8 cellular contexts compared by ENCODE assay signal in the genomic region with DNA sequence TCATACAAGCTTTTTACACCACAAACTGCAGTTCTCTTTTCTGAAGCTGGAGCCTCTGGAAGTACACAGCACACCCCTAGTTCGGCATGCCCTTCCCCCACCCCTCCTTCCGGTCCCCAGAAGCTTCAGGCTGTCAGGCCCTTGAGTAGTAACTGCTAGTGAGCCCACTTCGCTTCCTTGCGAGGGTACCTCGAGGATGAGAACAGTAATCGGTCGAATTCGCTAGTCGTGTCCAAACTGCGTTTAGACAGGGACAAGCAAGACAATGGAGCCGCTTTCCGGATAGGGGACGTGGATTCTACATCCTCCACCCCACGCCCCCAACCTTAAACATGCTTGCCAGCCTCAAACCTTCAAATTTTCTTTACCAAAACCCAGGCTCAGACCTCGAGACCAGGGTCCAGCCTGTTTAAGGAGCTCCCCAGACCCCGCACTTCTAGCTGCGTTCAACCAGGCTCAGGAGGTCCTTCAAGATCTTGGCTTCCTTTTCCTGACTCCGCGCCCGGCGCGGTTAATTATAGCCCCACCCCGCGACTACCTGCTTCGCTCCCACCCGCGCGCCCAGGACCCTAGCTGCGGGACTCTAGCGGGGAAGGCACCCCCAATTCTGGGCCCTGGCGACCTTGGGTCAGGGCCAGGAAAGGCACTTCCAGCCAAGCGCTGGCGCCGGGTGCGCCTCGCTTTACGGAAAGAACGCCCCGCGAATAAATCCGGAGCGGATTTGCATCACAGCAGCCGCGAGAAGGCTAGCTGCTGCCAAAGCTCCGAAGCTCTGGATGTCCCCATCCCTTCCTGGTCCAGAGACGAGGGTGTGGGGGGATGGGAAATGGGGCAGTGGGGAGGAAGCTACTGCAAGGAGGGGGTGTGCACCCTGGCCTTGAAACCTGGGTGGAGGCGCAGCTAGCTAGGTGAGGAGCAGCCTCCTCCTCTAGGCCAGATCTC. TPM values are rescaled to one million over a fixed set of nuclear protein-coding genes. Genes with fewer than 3 reads are reported as not detected.
A peak's percentile ranks its signal among the peaks of the same experiment; 100 is the strongest.
DNase-seq lines count a peak whose midpoint lies in the region; ATAC-seq and TF ChIP-seq lines count a peak whose summit lies in the region.

No MANE protein-coding gene starts in this region.

- H3K36me3 Mint-ChIP-seq in T-helper 2 cell treated with Interferon-gamma antibody and Interleukin-4, amounts not matched to agents 5 μg/mL and 100 μg/mL, for 36 hours (ENCODE audit: low read depth): no peaks in the 10 kb centered on the region
- H3K36me3 Mint-ChIP-seq in stimulated activated naive B cell treated with anti-CD40 and anti-IgM and Interleukin-4, amounts not matched to agents 10 μg/mL and 1 μg/mL and 100 μg/mL, for 72 hours: no peaks in the 10 kb centered on the region
- H3K36me3 Mint-ChIP-seq in glutamatergic neuron (ENCODE audit: unreplicated experiment): no peaks in the 10 kb centered on the region

- H3K36me3 ChIP-seq in lower lobe of right lung: no peaks in the 10 kb centered on the region

- H3K27me3 ChIP-seq in lower lobe of right lung (ENCODE audit: low read depth): peaks cover 9% of the 10 kb centered on the region

- peaks cover 12% of the 10 kb centered on the region for H3K4me1 Mint-ChIP-seq in T-helper 2 cell treated with Interferon-gamma antibody and Interleukin-4, amounts not matched to agents 5 μg/mL and 100 μg/mL, for 36 hours (ENCODE audit: low read depth)
- H3K4me1 Mint-ChIP-seq in stimulated activated naive B cell treated with anti-CD40 and anti-IgM and Interleukin-4, amounts not matched to agents 10 μg/mL and 1 μg/mL and 100 μg/mL, for 72 hours: peaks cover 21 to 27% of the 10 kb centered on the region in 2 donors
- no peaks in the 10 kb centered on the region for H3K4me1 Mint-ChIP-seq in glutamatergic neuron (ENCODE audit: low read depth, unreplicated experiment)

- H3K4me3 Mint-ChIP-seq in T-helper 2 cell treated with Interferon-gamma antibody and Interleukin-4, amounts not matched to agents 5 μg/mL and 100 μg/mL, for 36 hours: peak overlapping the region; percentile 81
- peak overlapping the region; percentile 82 to 89 for H3K4me3 Mint-ChIP-seq in stimulated activated naive B cell treated with anti-CD40 and anti-IgM and Interleukin-4, amounts not matched to agents 10 μg/mL and 1 μg/mL and 100 μg/mL, for 72 hours
- H3K4me3 Mint-ChIP-seq in glutamatergic neuron (ENCODE audit: unreplicated experiment): no peak overlapping the region

- peaks cover 55% of the 10 kb centered on the region for H3K4me1 ChIP-seq in lower lobe of right lung

- H3K27me3 Mint-ChIP-seq in T-helper 2 cell treated with Interferon-gamma antibody and Interleukin-4, amounts not matched to agents 5 μg/mL and 100 μg/mL, for 36 hours (ENCODE audit: low read depth): peaks cover 24% of the 10 kb centered on the region
- H3K27me3 Mint-ChIP-seq in stimulated activated naive B cell treated with anti-CD40 and anti-IgM and Interleukin-4, amounts not matched to agents 10 μg/mL and 1 μg/mL and 100 μg/mL, for 72 hours: peaks cover 14 to 16% of the 10 kb centered on the region in 2 donors
- peaks cover 11% of the 10 kb centered on the region for H3K27me3 Mint-ChIP-seq in glutamatergic neuron (ENCODE audit: unreplicated experiment)

- H3K27ac ChIP-seq in lower lobe of right lung: peak overlapping the region; percentile 84

- TF ChIP-seq POLR2A in GM18505 (IDR thresholded peaks at IDR 0.05; ENCODE audit: borderline replicate concordance, extremely low read depth, insufficient read depth, insufficient read length): peak; percentile 27

- H3K9me3 ChIP-seq in lower lobe of right lung: no peaks in the 10 kb centered on the region

- intact Hi-C loops in lower lobe of right lung (cut with DNase I): no loop called here

- TF ChIP-seq CTCF in cardiac fibroblast (IDR thresholded peaks at IDR 0.05; ENCODE audit: low read depth, low read length) (no peak), lower lobe of right lung (IDR thresholded peaks at IDR 0.05) (no peak), glutamatergic neuron (IDR thresholded peaks at IDR 0.05; ENCODE audit: partially characterized antibody, unreplicated experiment) (no peak)

- no peak for ATAC-seq in GM18505 (IDR thresholded peaks at IDR 0.05; ENCODE audit: unreplicated experiment)
- peak; percentile 56 to 71 for ATAC-seq in lower lobe of right lung
- ATAC-seq in stimulated activated naive B cell treated with anti-CD40 and anti-IgM and Interleukin-4, amounts not matched to agents 10 μg/mL and 1 μg/mL and 100 μg/mL, for 72 hours (replicated peaks): peak; percentile 59 to 63

- H3K27ac Mint-ChIP-seq in T-helper 2 cell treated with Interferon-gamma antibody and Interleukin-4, amounts not matched to agents 5 μg/mL and 100 μg/mL, for 36 hours: peak overlapping the region; percentile 68
- peak overlapping the region; percentile 85 for H3K27ac Mint-ChIP-seq in stimulated activated naive B cell treated with anti-CD40 and anti-IgM and Interleukin-4, amounts not matched to agents 10 μg/mL and 1 μg/mL and 100 μg/mL, for 72 hours
- H3K27ac Mint-ChIP-seq in glutamatergic neuron (ENCODE audit: unreplicated experiment): no peak overlapping the region

- no peaks in the 10 kb centered on the region for H3K9me3 Mint-ChIP-seq in T-helper 2 cell treated with Interferon-gamma antibody and Interleukin-4, amounts not matched to agents 5 μg/mL and 100 μg/mL, for 36 hours
- no peaks in the 10 kb centered on the region for H3K9me3 Mint-ChIP-seq in stimulated activated naive B cell treated with anti-CD40 and anti-IgM and Interleukin-4, amounts not matched to agents 10 μg/mL and 1 μg/mL and 100 μg/mL, for 72 hours
- H3K9me3 Mint-ChIP-seq in glutamatergic neuron (ENCODE audit: unreplicated experiment): no peaks in the 10 kb centered on the region

- no peak for DNase-seq in T-helper 2 cell treated with Interferon-gamma antibody and Interleukin-4, amounts not matched to agents 5 μg/mL and 100 μg/mL, for 36 hours (ENCODE audit: low spot score)
- DNase-seq in cardiac fibroblast (ENCODE audit: low read depth in 2 of 2): peak in 1 of 2 donors; percentile 28
- DNase-seq in lower lobe of right lung: peak; percentile 78
- no peak for DNase-seq in stimulated activated naive B cell treated with anti-CD40 and anti-IgM and Interleukin-4, amounts not matched to agents 10 μg/mL and 1 μg/mL and 100 μg/mL, for 72 hours
- no peak for DNase-seq in glutamatergic neuron
- no peak for DNase-seq in CD1c-positive myeloid dendritic cell (ENCODE audit: extremely low spot score)
- DNase-seq in GDM1 (lab: John Stamatoyannopoulos, UW): no peak

- H3K4me3 ChIP-seq in cardiac fibroblast (replicated peaks in 1 of 2; ENCODE audit: low read depth in 2 of 2, low read length in 2 of 2) (peak overlapping the region; percentile 42 to 43), lower lobe of right lung (peak overlapping the region; percentile 59)

RNA-seq across cellular contexts. Expression of a gene that starts 8.1 kb away (rescaled TPM):
- total RNA-seq in lower lobe of right lung (68.9 TPM), glutamatergic neuron (ENCODE audit: unreplicated experiment) (2.3 TPM)

RNA-seq across cellular contexts. Expression of a gene that starts 9.5 kb away (rescaled TPM):
- total RNA-seq in lower lobe of right lung (not detected), glutamatergic neuron (ENCODE audit: unreplicated experiment) (not detected)

RNA-seq across cellular contexts. Expression of a gene that starts 31.4 kb away (rescaled TPM):
- total RNA-seq in lower lobe of right lung (59.3 TPM), glutamatergic neuron (ENCODE audit: unreplicated experiment) (70.2 TPM)

RNA-seq across cellular contexts. Expression of a gene that starts 34.4 kb away (rescaled TPM):
- total RNA-seq in lower lobe of right lung (39.2 TPM), glutamatergic neuron (ENCODE audit: unreplicated experiment) (156 TPM)

RNA-seq across cellular contexts. Expression of a gene that starts 36.3 kb away (rescaled TPM):
- total RNA-seq in lower lobe of right lung (3.4 TPM), glutamatergic neuron (ENCODE audit: unreplicated experiment) (0.29 TPM)

Comparison
In these comparisons a context has a peak if more than half of its experiments do, and no peak if none do; other contexts are left out.
1. RNA of a gene that starts 8.1 kb away (total RNA-seq): 68.9 TPM in lower lobe of right lung (single experiment); 2.3 TPM in glutamatergic neuron (single experiment); every median in the first group is over 10 times any median in the second.